ENCODE assay signal across 24 cellular contexts in the genomic region with DNA sequence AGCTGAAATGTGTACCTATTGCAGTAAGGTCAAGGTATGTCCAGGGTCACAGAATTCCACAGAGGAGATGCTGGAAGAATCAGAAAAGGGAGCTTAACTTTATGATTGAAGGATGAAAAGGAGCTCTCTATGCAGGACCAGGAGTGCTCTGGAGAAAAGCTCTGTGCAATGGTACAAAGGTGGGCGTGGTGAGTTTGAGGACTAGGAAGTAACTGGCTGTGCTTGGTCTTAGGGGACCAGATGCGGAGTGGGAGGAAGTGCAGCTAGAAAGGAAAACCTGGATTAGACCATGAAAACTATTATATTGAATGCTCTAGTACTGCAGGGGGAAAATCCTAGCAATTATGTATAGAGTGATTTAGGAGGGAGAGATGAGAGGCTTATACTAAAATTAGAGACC. TPM values are rescaled to one million over a fixed set of nuclear protein-coding genes. Genes with fewer than 3 reads are reported as not detected.
A peak's percentile ranks its signal among the peaks of the same experiment; 100 is the strongest.
DNase-seq lines count a peak whose midpoint lies in the region; ATAC-seq, FAIRE-seq and TF ChIP-seq lines count a peak whose summit lies in the region.
"Had no signal": no experiment of that assay in that cellular context is flagged by ENCODE, and none has a peak within 500 bp of the region (broad histone marks: within the 10 kb centered on the region; RNA-seq: fewer than 3 reads in every experiment).

No MANE protein-coding gene starts in this region.

- CTCF ChIA-PET in CD4-positive, alpha-beta memory T cell (lab: Charles Lee; ENCODE audit: partially characterized antibody): interaction anchor here (1.2 kb wide), 1 partner anchor 13 kb away, joined by 5 read pairs; no protein-coding TSS in a partner anchor

- H3K9me3 ChIP-seq in left ventricle myocardium inferior (replicated peaks) (no peaks in the 10 kb centered on the region), right atrium auricular region (no peaks in the 10 kb centered on the region), small intestine (ENCODE audit: control insufficient read depth, low read depth) (no peaks in the 10 kb centered on the region)
- H3K9me3 ChIP-seq in CD4-positive, alpha-beta memory T cell (ENCODE audit: control insufficient read depth in 1 of 2, low read length in 2 of 2): no peaks in the 10 kb centered on the region
- H3K9me3 ChIP-seq: HAP-1, Peyer's patch, upper lobe of left lung had no signal

- no peak for FAIRE-seq in small intestine (lab: Jason Lieb, UNC)

- H3K4me3 Mint-ChIP-seq in CD4-positive, alpha-beta memory T cell: no peak overlapping the region
- H3K4me3 Mint-ChIP-seq: activated CD4-positive, alpha-beta memory T cell treated with anti-CD3 and anti-CD28 coated beads for 36 hours; T-helper 2 cell treated with Interferon-gamma antibody and Interleukin-4, amounts not matched to agents 5 μg/mL and 100 μg/mL, for 36 hours; WTC11 had no signal

- TF ChIP-seq CTCF in left ventricle myocardium inferior (IDR thresholded peaks at IDR 0.05; ENCODE audit: borderline replicate concordance): no peak
- TF ChIP-seq CTCF in right atrium auricular region (IDR thresholded peaks at IDR 0.05): no peak
- no peak for TF ChIP-seq CTCF in NB4 (IDR thresholded peaks at IDR 0.05; ENCODE audit: low read depth, low read length)

- H3K27me3 ChIP-seq in left ventricle myocardium inferior (ENCODE audit: low read depth) (no peaks in the 10 kb centered on the region), right atrium auricular region (no peaks in the 10 kb centered on the region), small intestine (ENCODE audit: control insufficient read depth in 2 of 2, insufficient read depth in 2 of 2, low read length in 2 of 2) (no peaks in the 10 kb centered on the region)
- no peaks in the 10 kb centered on the region for H3K27me3 ChIP-seq in CD4-positive, alpha-beta memory T cell (ENCODE audit: insufficient read depth, low read length)
- H3K27me3 ChIP-seq: dorsolateral prefrontal cortex, Peyer's patch, upper lobe of left lung had no signal

- H3K36me3 Mint-ChIP-seq in CD4-positive, alpha-beta memory T cell: no peaks in the 10 kb centered on the region
- H3K36me3 Mint-ChIP-seq: naive B cell, WTC11 had no signal

- peak; percentile 20 for ATAC-seq in left lobe of liver
- ATAC-seq: WTC11 had no signal

- H3K27ac ChIP-seq in left ventricle myocardium inferior (replicated peaks) (peak overlapping the region; percentile 41), right atrium auricular region (no peak overlapping the region), small intestine (ENCODE audit: low read depth in 1 of 2, low read length in 1 of 2) (no peak overlapping the region)
- no peak overlapping the region for H3K27ac ChIP-seq in CD4-positive, alpha-beta memory T cell (ENCODE audit: low read depth, low read length)
- H3K27ac ChIP-seq: Peyer's patch, SK-N-MC, skin epidermis, upper lobe of left lung had no signal

- H3K4me3 ChIP-seq in left ventricle myocardium inferior (no peak overlapping the region), right atrium auricular region (no peak overlapping the region), NB4 (ENCODE audit: low read depth, low read length) (no peak overlapping the region), small intestine (ENCODE audit: low read depth in 1 of 2, low read length in 2 of 2) (no peak overlapping the region)
- H3K4me3 ChIP-seq in CD4-positive, alpha-beta memory T cell (ENCODE audit: low read length in 2 of 2): no peak overlapping the region
- H3K4me3 ChIP-seq: dorsolateral prefrontal cortex, HAP-1, Peyer's patch, SK-N-MC, skin epidermis, upper lobe of left lung had no signal

- H3K36me3 ChIP-seq in left ventricle myocardium inferior: no peaks in the 10 kb centered on the region
- H3K36me3 ChIP-seq in right atrium auricular region: no peaks in the 10 kb centered on the region
- H3K36me3 ChIP-seq in small intestine (ENCODE audit: control insufficient read depth in 2 of 2, insufficient read depth in 2 of 2, low read length in 2 of 2): no peaks in the 10 kb centered on the region
- H3K36me3 ChIP-seq in CD4-positive, alpha-beta memory T cell (ENCODE audit: insufficient read depth, low read length): no peaks in the 10 kb centered on the region
- H3K36me3 ChIP-seq: HAP-1, Peyer's patch, upper lobe of left lung had no signal

- intact Hi-C loops in left ventricle myocardium inferior (cut with micrococcal nuclease): no loop called here
- intact Hi-C loops in CD4-positive, alpha-beta memory T cell (cut with micrococcal nuclease): no loop called here

- POLR2A ChIA-PET in CD4-positive, alpha-beta memory T cell (lab: Charles Lee; ENCODE audit: partially characterized antibody): interaction anchor here (1.0 to 1.5 kb wide), 3 partner anchors 28 to 57 kb away, joined by 3 to 4 read pairs (median 4); partner anchors contain the start of gene BTG1

- TF ChIP-seq POLR2A in NB4 (IDR thresholded peaks at IDR 0.05; ENCODE audit: extremely low read depth, insufficient read length): no peak

- H3K4me1 Mint-ChIP-seq in CD4-positive, alpha-beta memory T cell: peaks cover 21 to 27% (median 24%) of the 10 kb centered on the region in 4 donors

- H3K9me3 Mint-ChIP-seq in CD4-positive, alpha-beta memory T cell: peaks cover 0 to 3% (median 0%) of the 10 kb centered on the region in 8 donors
- H3K9me3 Mint-ChIP-seq: activated CD4-positive, alpha-beta memory T cell treated with anti-CD3 and anti-CD28 coated beads for 36 hours; naive B cell; T-helper 2 cell treated with Interferon-gamma antibody and Interleukin-4, amounts not matched to agents 5 μg/mL and 100 μg/mL, for 36 hours; WTC11 had no signal

- no peak for DNase-seq in left ventricle myocardium inferior
- DNase-seq in right atrium auricular region (ENCODE audit: low spot score): no peak
- peak; percentile 38 for DNase-seq in NB4 (ENCODE audit: low read depth)
- no peak for DNase-seq in left lobe of liver (ENCODE audit: low spot score)
- DNase-seq in small intestine: peak; percentile 29
- DNase-seq in CD4-positive, alpha-beta memory T cell: no peak
- DNase-seq in mucosa of gallbladder (ENCODE audit: low spot score): no peak
- no peak for DNase-seq in NCI-H2107 treated with DMSO at 0.1 percent for 48 hours (lab: John Stamatoyannopoulos, UW; ENCODE audit: unreplicated experiment)
- DNase-seq: activated CD4-positive, alpha-beta memory T cell treated with anti-CD3 and anti-CD28 coated beads for 36 hours; activated gamma-delta T cell treated with Interleukin-2 at 50 U/mL for 16 hours; caudate nucleus; EL; head of caudate nucleus; naive B cell; NCI-H1417 treated with DMSO at 0.1 percent for 48 hours; Peyer's patch; stimulated activated CD4-positive, alpha-beta T cell treated with anti-CD3 and anti-CD28 coated beads, Interleukin-4, amount 100 ng/mL, for 4 hours had no signal

- H3K27ac Mint-ChIP-seq in CD4-positive, alpha-beta memory T cell: peak overlapping the region in 2 of 7 donors; percentile 14 to 42
- H3K27ac Mint-ChIP-seq: activated CD4-positive, alpha-beta memory T cell treated with anti-CD3 and anti-CD28 coated beads for 36 hours; T-helper 2 cell treated with Interferon-gamma antibody and Interleukin-4, amounts not matched to agents 5 μg/mL and 100 μg/mL, for 36 hours; WTC11 had no signal

- H3K4me1 ChIP-seq in left ventricle myocardium inferior (peaks cover 8% of the 10 kb centered on the region), right atrium auricular region (no peaks in the 10 kb centered on the region), small intestine (ENCODE audit: control insufficient read depth in 2 of 2, insufficient read depth in 1 of 2, low read depth in 1 of 2, low read length in 1 of 2) (no peaks in the 10 kb centered on the region)
- H3K4me1 ChIP-seq in CD4-positive, alpha-beta memory T cell (ENCODE audit: insufficient read depth, low read length): peaks cover 5% of the 10 kb centered on the region
- H3K4me1 ChIP-seq: Peyer's patch had no signal

- WGBS in small intestine, 3 donors: 82 to 96% (median 87%) methylated on average over 2 of the region's 2 CpGs

- H3K27me3 Mint-ChIP-seq in CD4-positive, alpha-beta memory T cell: no peaks in the 10 kb centered on the region
- H3K27me3 Mint-ChIP-seq: activated CD4-positive, alpha-beta memory T cell treated with anti-CD3 and anti-CD28 coated beads for 36 hours; naive B cell had no signal

RNA-seq across cellular contexts. Expression of gene BTG1, which starts 56.8 kb away (rescaled TPM):
- 79.4 TPM for total RNA-seq in left ventricle myocardium inferior
- 10 to 100 TPM; 51.2 to 61.6 TPM for total RNA-seq in right atrium auricular region
- total RNA-seq in left lobe of liver: 55.0 TPM
- 10 to 100 TPM; 38.8 to 61.1 (median 51.1) TPM for polyA plus RNA-seq in small intestine
- total RNA-seq in CD4-positive, alpha-beta memory T cell: 100 to 1,000 TPM; 431 to 469 TPM
- 100 to 1,000 TPM; 339 to 765 TPM for polyA plus RNA-seq in CD4-positive, alpha-beta memory T cell
- 235 TPM for total RNA-seq in mucosa of gallbladder

Comparison
In these comparisons a context has a peak if more than half of its experiments do, and no peak if none do; other contexts are left out.
1. DNase-seq: peak in NB4 (single experiment) and small intestine (single experiment); none in left ventricle myocardium inferior (single experiment), right atrium auricular region (single experiment), left lobe of liver (single experiment), CD4-positive, alpha-beta memory T cell (0 of 5), mucosa of gallbladder (single experiment) and NCI-H2107 treated with DMSO at 0.1 percent for 48 hours (single experiment).